Comparison of ENCODE assay signal across 1 cellular context in the genomic region with DNA sequence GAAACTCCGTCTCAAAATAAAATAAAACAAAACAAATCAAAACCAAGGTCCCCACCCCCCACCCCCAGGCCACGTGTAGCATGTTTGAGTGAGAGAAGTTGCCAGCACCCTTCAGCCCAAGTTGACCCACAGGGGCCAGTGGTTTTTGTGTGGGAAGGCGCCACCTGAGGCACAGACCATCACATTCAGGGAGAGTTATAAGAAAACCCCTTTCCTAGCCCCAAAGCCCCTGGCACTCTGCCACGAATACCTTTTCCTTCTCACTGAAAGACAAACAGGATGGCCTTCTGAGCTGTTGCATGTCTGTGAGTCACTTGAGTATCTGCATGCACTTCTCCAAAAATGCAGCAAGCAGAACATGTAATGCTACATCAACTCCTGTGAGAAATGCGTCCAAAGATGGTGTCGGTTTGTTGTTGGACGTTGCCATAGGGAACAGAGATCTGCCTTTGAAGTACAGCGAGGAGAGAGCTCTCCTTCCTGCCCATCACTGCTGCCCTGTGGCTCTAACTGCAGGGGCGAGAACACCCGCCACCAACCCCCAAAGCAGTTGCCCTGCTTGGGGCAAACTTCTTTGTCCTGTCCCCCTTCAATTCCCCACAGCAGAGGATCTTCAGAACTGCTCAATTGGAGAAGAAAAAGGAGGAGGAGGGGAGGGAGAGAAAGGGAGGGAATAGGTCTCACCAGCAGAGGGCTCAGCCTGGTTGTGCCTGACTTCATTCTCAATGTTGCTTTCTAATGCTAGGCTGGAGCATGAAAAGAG.
TF ChIP-seq lines count a peak whose summit lies in the region.

No MANE protein-coding gene starts in this region.

TF ChIP-seq in GM12878, 131 proteins besides CTCF, POLR2A, EP300 and RAD21 (continues in another document):
- TF ChIP-seq IKZF2 (IDR thresholded peaks at IDR 0.05) = peak; percentile 59 to 93; a peak in 3 of 4 replicates
- TF ChIP-seq CREB1 (IDR thresholded peaks at IDR 0.05; ENCODE audit: low read depth) = peak; percentile 15; the same call in 1 of the 2 replicates
- TF ChIP-seq, protein P1, sequence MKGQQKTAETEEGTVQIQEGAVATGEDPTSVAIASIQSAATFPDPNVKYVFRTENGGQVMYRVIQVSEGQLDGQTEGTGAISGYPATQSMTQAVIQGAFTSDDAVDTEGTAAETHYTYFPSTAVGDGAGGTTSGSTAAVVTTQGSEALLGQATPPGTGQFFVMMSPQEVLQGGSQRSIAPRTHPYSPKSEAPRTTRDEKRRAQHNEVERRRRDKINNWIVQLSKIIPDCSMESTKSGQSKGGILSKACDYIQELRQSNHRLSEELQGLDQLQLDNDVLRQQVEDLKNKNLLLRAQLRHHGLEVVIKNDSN (IDR thresholded peaks at IDR 0.05; ENCODE audit: borderline replicate concordance, extremely low read length, insufficient read depth, low read depth, low read length) = no peak
- 0 out of 2 replicates have a peak, but pooled peaks have one; percentile 49 for TF ChIP-seq CHD2 (IDR thresholded peaks at IDR 0.05; ENCODE audit: borderline replicate concordance, low read depth, low read length)
- TF ChIP-seq PAX5 (IDR thresholded peaks at IDR 0.05; ENCODE audit: borderline replicate concordance, low read depth, low read length) = peak; percentile 38; the same call in 1 of the 2 replicates
- no peak for TF ChIP-seq RCOR1 (conservative IDR thresholded peaks at IDR 0.05; ENCODE audit: low read depth, low read length)
- TF ChIP-seq, protein P2, sequence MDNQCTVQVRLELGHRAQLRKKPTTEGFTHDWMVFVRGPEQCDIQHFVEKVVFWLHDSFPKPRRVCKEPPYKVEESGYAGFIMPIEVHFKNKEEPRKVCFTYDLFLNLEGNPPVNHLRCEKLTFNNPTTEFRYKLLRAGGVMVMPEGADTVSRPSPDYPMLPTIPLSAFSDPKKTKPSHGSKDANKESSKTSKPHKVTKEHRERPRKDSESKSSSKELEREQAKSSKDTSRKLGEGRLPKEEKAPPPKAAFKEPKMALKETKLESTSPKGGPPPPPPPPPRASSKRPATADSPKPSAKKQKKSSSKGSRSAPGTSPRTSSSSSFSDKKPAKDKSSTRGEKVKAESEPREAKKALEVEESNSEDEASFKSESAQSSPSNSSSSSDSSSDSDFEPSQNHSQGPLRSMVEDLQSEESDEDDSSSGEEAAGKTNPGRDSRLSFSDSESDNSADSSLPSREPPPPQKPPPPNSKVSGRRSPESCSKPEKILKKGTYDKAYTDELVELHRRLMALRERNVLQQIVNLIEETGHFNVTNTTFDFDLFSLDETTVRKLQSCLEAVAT (IDR thresholded peaks at IDR 0.05) = 0 out of 2 replicates have a peak, but pooled peaks have one; percentile 4
- TF ChIP-seq, protein P3, sequence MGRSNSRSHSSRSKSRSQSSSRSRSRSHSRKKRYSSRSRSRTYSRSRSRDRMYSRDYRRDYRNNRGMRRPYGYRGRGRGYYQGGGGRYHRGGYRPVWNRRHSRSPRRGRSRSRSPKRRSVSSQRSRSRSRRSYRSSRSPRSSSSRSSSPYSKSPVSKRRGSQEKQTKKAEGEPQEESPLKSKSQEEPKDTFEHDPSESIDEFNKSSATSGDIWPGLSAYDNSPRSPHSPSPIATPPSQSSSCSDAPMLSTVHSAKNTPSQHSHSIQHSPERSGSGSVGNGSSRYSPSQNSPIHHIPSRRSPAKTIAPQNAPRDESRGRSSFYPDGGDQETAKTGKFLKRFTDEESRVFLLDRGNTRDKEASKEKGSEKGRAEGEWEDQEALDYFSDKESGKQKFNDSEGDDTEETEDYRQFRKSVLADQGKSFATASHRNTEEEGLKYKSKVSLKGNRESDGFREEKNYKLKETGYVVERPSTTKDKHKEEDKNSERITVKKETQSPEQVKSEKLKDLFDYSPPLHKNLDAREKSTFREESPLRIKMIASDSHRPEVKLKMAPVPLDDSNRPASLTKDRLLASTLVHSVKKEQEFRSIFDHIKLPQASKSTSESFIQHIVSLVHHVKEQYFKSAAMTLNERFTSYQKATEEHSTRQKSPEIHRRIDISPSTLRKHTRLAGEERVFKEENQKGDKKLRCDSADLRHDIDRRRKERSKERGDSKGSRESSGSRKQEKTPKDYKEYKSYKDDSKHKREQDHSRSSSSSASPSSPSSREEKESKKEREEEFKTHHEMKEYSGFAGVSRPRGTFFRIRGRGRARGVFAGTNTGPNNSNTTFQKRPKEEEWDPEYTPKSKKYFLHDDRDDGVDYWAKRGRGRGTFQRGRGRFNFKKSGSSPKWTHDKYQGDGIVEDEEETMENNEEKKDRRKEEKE (IDR thresholded peaks at IDR 0.05) = no peak
- no peak for TF ChIP-seq CHD4 (IDR thresholded peaks at IDR 0.05)
- peak; percentile 64; the same call in 1 of the 2 replicates for TF ChIP-seq IKZF1 (conservative IDR thresholded peaks at IDR 0.05)
- TF ChIP-seq NR2C2 (IDR thresholded peaks at IDR 0.05; ENCODE audit: borderline replicate concordance, control insufficient read depth, insufficient read length, low read depth) = no peak
- TF ChIP-seq, protein P4, sequence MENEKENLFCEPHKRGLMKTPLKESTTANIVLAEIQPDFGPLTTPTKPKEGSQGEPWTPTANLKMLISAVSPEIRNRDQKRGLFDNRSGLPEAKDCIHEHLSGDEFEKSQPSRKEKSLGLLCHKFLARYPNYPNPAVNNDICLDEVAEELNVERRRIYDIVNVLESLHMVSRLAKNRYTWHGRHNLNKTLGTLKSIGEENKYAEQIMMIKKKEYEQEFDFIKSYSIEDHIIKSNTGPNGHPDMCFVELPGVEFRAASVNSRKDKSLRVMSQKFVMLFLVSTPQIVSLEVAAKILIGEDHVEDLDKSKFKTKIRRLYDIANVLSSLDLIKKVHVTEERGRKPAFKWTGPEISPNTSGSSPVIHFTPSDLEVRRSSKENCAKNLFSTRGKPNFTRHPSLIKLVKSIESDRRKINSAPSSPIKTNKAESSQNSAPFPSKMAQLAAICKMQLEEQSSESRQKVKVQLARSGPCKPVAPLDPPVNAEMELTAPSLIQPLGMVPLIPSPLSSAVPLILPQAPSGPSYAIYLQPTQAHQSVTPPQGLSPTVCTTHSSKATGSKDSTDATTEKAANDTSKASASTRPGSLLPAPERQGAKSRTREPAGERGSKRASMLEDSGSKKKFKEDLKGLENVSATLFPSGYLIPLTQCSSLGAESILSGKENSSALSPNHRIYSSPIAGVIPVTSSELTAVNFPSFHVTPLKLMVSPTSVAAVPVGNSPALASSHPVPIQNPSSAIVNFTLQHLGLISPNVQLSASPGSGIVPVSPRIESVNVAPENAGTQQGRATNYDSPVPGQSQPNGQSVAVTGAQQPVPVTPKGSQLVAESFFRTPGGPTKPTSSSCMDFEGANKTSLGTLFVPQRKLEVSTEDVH (IDR thresholded peaks at IDR 0.05; ENCODE audit: low read depth, partially characterized antibody) = no peak
- TF ChIP-seq ESRRA (IDR thresholded peaks at IDR 0.05; ENCODE audit: low read length) = no peak
- TF ChIP-seq ZSCAN29 (IDR thresholded peaks at IDR 0.05) = no peak
- TF ChIP-seq, protein P5, sequence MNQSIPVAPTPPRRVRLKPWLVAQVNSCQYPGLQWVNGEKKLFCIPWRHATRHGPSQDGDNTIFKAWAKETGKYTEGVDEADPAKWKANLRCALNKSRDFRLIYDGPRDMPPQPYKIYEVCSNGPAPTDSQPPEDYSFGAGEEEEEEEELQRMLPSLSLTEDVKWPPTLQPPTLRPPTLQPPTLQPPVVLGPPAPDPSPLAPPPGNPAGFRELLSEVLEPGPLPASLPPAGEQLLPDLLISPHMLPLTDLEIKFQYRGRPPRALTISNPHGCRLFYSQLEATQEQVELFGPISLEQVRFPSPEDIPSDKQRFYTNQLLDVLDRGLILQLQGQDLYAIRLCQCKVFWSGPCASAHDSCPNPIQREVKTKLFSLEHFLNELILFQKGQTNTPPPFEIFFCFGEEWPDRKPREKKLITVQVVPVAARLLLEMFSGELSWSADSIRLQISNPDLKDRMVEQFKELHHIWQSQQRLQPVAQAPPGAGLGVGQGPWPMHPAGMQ (IDR thresholded peaks at IDR 0.05; ENCODE audit: borderline replicate concordance) = no peak
- TF ChIP-seq, protein P6, sequence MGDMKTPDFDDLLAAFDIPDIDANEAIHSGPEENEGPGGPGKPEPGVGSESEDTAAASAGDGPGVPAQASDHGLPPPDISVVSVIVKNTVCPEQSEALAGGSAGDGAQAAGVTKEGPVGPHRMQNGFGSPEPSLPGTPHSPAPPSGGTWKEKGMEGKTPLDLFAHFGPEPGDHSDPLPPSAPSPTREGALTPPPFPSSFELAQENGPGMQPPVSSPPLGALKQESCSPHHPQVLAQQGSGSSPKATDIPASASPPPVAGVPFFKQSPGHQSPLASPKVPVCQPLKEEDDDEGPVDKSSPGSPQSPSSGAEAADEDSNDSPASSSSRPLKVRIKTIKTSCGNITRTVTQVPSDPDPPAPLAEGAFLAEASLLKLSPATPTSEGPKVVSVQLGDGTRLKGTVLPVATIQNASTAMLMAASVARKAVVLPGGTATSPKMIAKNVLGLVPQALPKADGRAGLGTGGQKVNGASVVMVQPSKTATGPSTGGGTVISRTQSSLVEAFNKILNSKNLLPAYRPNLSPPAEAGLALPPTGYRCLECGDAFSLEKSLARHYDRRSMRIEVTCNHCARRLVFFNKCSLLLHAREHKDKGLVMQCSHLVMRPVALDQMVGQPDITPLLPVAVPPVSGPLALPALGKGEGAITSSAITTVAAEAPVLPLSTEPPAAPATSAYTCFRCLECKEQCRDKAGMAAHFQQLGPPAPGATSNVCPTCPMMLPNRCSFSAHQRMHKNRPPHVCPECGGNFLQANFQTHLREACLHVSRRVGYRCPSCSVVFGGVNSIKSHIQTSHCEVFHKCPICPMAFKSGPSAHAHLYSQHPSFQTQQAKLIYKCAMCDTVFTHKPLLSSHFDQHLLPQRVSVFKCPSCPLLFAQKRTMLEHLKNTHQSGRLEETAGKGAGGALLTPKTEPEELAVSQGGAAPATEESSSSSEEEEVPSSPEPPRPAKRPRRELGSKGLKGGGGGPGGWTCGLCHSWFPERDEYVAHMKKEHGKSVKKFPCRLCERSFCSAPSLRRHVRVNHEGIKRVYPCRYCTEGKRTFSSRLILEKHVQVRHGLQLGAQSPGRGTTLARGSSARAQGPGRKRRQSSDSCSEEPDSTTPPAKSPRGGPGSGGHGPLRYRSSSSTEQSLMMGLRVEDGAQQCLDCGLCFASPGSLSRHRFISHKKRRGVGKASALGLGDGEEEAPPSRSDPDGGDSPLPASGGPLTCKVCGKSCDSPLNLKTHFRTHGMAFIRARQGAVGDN (IDR thresholded peaks at IDR 0.05) = peak; percentile 38
- no peak for TF ChIP-seq WRNIP1 (IDR thresholded peaks at IDR 0.05; ENCODE audit: borderline replicate concordance, low read depth, low read length)
- peak; percentile 61; the same call in 1 of the 2 replicates for TF ChIP-seq EED (IDR thresholded peaks at IDR 0.05; ENCODE audit: low read depth)
- TF ChIP-seq, protein P7, sequence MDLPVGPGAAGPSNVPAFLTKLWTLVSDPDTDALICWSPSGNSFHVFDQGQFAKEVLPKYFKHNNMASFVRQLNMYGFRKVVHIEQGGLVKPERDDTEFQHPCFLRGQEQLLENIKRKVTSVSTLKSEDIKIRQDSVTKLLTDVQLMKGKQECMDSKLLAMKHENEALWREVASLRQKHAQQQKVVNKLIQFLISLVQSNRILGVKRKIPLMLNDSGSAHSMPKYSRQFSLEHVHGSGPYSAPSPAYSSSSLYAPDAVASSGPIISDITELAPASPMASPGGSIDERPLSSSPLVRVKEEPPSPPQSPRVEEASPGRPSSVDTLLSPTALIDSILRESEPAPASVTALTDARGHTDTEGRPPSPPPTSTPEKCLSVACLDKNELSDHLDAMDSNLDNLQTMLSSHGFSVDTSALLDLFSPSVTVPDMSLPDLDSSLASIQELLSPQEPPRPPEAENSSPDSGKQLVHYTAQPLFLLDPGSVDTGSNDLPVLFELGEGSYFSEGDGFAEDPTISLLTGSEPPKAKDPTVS (IDR thresholded peaks at IDR 0.05; ENCODE audit: low read depth, low read length) = no peak
- 0 out of 2 replicates have a peak, but pooled peaks have one; percentile 23 for TF ChIP-seq BACH1 (IDR thresholded peaks at IDR 0.05; ENCODE audit: borderline replicate concordance)
- TF ChIP-seq MEF2A (IDR thresholded peaks at IDR 0.05; ENCODE audit: insufficient read depth, low read depth, low read length) = peak; percentile 8; the same call in 1 of the 2 replicates
- TF ChIP-seq, protein P8, sequence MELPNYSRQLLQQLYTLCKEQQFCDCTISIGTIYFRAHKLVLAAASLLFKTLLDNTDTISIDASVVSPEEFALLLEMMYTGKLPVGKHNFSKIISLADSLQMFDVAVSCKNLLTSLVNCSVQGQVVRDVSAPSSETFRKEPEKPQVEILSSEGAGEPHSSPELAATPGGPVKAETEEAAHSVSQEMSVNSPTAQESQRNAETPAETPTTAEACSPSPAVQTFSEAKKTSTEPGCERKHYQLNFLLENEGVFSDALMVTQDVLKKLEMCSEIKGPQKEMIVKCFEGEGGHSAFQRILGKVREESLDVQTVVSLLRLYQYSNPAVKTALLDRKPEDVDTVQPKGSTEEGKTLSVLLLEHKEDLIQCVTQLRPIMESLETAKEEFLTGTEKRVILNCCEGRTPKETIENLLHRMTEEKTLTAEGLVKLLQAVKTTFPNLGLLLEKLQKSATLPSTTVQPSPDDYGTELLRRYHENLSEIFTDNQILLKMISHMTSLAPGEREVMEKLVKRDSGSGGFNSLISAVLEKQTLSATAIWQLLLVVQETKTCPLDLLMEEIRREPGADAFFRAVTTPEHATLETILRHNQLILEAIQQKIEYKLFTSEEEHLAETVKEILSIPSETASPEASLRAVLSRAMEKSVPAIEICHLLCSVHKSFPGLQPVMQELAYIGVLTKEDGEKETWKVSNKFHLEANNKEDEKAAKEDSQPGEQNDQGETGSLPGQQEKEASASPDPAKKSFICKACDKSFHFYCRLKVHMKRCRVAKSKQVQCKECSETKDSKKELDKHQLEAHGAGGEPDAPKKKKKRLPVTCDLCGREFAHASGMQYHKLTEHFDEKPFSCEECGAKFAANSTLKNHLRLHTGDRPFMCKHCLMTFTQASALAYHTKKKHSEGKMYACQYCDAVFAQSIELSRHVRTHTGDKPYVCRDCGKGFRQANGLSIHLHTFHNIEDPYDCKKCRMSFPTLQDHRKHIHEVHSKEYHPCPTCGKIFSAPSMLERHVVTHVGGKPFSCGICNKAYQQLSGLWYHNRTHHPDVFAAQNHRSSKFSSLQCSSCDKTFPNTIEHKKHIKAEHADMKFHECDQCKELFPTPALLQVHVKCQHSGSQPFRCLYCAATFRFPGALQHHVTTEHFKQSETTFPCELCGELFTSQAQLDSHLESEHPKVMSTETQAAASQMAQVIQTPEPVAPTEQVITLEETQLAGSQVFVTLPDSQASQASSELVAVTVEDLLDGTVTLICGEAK (IDR thresholded peaks at IDR 0.05; ENCODE audit: borderline replicate concordance) = no peak
- no peak for TF ChIP-seq SIN3A (IDR thresholded peaks at IDR 0.05; ENCODE audit: low read depth, low read length)
- TF ChIP-seq DPF2 (IDR thresholded peaks at IDR 0.05) = peak; percentile 34; the same call in 1 of the 2 replicates
- peak; percentile 84 for TF ChIP-seq YY1 (IDR thresholded peaks at IDR 0.05; ENCODE audit: low read depth, low read length)
- peak; percentile 53 for TF ChIP-seq ATF7 (IDR thresholded peaks at IDR 0.05; ENCODE audit: low read depth)
- TF ChIP-seq RAD51 (IDR thresholded peaks at IDR 0.05) = no peak
- no peak; the same call in 1 of the 2 replicates for TF ChIP-seq TBL1XR1 (IDR thresholded peaks at IDR 0.05; ENCODE audit: low read depth, low read length)
- no peak for TF ChIP-seq NFYA (IDR thresholded peaks at IDR 0.05; ENCODE audit: borderline replicate concordance, low read depth, low read length)
- no peak for TF ChIP-seq PAX8 (IDR thresholded peaks at IDR 0.05)
- TF ChIP-seq ZNF207 (IDR thresholded peaks at IDR 0.05; ENCODE audit: borderline replicate concordance) = peak; percentile 78; the same call in 1 of the 2 replicates
- TF ChIP-seq KLF5 (IDR thresholded peaks at IDR 0.05; ENCODE audit: partially characterized antibody) = no peak
